In the genomic region with DNA sequence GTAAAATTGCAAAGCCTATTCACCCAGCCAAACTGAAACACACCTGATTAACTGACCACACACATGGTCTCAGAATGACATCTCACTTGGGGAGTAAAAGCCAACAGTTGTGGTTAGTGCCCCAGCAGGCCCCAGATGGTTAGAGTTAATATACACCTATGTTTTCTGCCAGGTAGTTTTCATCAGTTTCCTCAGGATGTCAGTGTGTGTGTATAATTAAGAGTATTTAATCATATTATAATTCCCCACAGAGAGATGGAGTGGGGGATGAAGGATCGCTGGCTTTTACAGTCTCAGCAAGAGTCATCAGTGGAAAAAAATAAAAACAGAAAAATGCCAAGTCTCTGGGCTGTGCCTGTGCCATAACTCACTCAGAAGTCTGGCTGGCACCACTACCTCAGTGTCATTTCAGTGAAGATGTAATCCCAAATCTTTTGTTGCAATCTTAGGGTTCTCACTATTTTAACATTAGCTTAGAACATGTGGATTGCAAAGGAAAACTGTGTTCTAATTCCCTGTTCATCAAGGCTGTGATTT, we compare ENCODE assay signal across 9 cellular contexts.
DNase-seq lines count a peak whose midpoint lies in the region; ATAC-seq, FAIRE-seq and TF ChIP-seq lines count a peak whose summit lies in the region.
"Had no signal": no experiment of that assay in that cellular context is flagged by ENCODE, and none has a peak within 500 bp of the region (broad histone marks: within the 10 kb centered on the region; RNA-seq: fewer than 3 reads in every experiment).

No MANE protein-coding gene starts in this region.

- H3K4me1 ChIP-seq in gastrocnemius medialis (peaks cover 20 to 27% of the 10 kb centered on the region in 2 donors), pancreas (peaks cover 0 to 14% (median 10%) of the 10 kb centered on the region in 3 donors)

- H3K36me3 Mint-ChIP-seq in stimulated activated memory B cell treated with anti-CD40 and anti-IgM and Interleukin-4, amounts not matched to agents 10 μg/mL and 1 μg/mL and 100 μg/mL, for 72 hours: peaks cover 5% of the 10 kb centered on the region
- H3K36me3 Mint-ChIP-seq: memory B cell had no signal

- FAIRE-seq in pancreas (lab: Jason Lieb, UNC): no peak

- H3K9me3 ChIP-seq in gastrocnemius medialis: no peaks in the 10 kb centered on the region
- H3K9me3 ChIP-seq in pancreas: no peaks in the 10 kb centered on the region

- ATAC-seq in GM19023 (IDR thresholded peaks at IDR 0.05; ENCODE audit: unreplicated experiment): peak; percentile 71
- ATAC-seq in HG02938 (IDR thresholded peaks at IDR 0.05; ENCODE audit: unreplicated experiment): peak; percentile 67
- ATAC-seq in stimulated activated memory B cell treated with anti-CD40 and anti-IgM and Interleukin-4, amounts not matched to agents 10 μg/mL and 1 μg/mL and 100 μg/mL, for 72 hours: peak; percentile 74
- ATAC-seq in gastrocnemius medialis: no peak
- ATAC-seq in pancreas: no peak

- no peaks in the 10 kb centered on the region for H3K9me3 Mint-ChIP-seq in stimulated activated memory B cell treated with anti-CD40 and anti-IgM and Interleukin-4, amounts not matched to agents 10 μg/mL and 1 μg/mL and 100 μg/mL, for 72 hours
- H3K9me3 Mint-ChIP-seq: memory B cell had no signal

- H3K27ac ChIP-seq in VCaP (peak overlapping the region; percentile 28), gastrocnemius medialis (peak overlapping the region in 1 of 4 donors; percentile 2), pancreas (no peak overlapping the region)

- peak overlapping the region; percentile 56 for H3K27ac Mint-ChIP-seq in stimulated activated memory B cell treated with anti-CD40 and anti-IgM and Interleukin-4, amounts not matched to agents 10 μg/mL and 1 μg/mL and 100 μg/mL, for 72 hours

- 70 to 71% methylated on average over 1 of the region's 1 CpG for WGBS in pancreas, 2 donors

- H3K27me3 ChIP-seq in gastrocnemius medialis: no peaks in the 10 kb centered on the region
- H3K27me3 ChIP-seq in pancreas: no peaks in the 10 kb centered on the region

- intact Hi-C loops in gastrocnemius medialis (cut with DNase I; ENCODE audit: low total_unique reads) (no loop called here), pancreas (cut with DNase I) (no loop called here)

- H3K36me3 ChIP-seq in gastrocnemius medialis (no peaks in the 10 kb centered on the region), pancreas (no peaks in the 10 kb centered on the region)

- TF ChIP-seq CTCF in VCaP (conservative IDR thresholded peaks at IDR 0.05) (no peak), gastrocnemius medialis (IDR thresholded peaks at IDR 0.05 in 4 of 5, conservative IDR thresholded peaks at IDR 0.05 in 1 of 5) (no peak), pancreas (IDR thresholded peaks at IDR 0.05) (no peak)

- in situ Hi-C loops in gastrocnemius medialis (cut with MboI; ENCODE audit: low sequenced_read_pairs in 4 of 4): no loop called here

- no peak overlapping the region for H3K4me3 Mint-ChIP-seq in stimulated activated memory B cell treated with anti-CD40 and anti-IgM and Interleukin-4, amounts not matched to agents 10 μg/mL and 1 μg/mL and 100 μg/mL, for 72 hours
- H3K4me3 Mint-ChIP-seq: memory B cell had no signal

- H3K4me1 Mint-ChIP-seq in stimulated activated memory B cell treated with anti-CD40 and anti-IgM and Interleukin-4, amounts not matched to agents 10 μg/mL and 1 μg/mL and 100 μg/mL, for 72 hours: peaks cover 56% of the 10 kb centered on the region

- TF ChIP-seq POLR2A in gastrocnemius medialis (IDR thresholded peaks at IDR 0.05): no peak

- no peak for DNase-seq in foreskin melanocyte
- DNase-seq in gastrocnemius medialis: no peak
- DNase-seq in pancreas: no peak
- DNase-seq: stimulated activated CD8-positive, alpha-beta memory T cell treated with anti-CD3 and anti-CD28 coated beads, Interleukin-4, amount 100 ng/mL, for 48 hours had no signal

- no peak overlapping the region for H3K4me3 ChIP-seq in gastrocnemius medialis
- H3K4me3 ChIP-seq in pancreas: no peak overlapping the region

- H3K27me3 Mint-ChIP-seq in stimulated activated memory B cell treated with anti-CD40 and anti-IgM and Interleukin-4, amounts not matched to agents 10 μg/mL and 1 μg/mL and 100 μg/mL, for 72 hours: no peaks in the 10 kb centered on the region
- H3K27me3 Mint-ChIP-seq: memory B cell had no signal

Comparison
In these comparisons a context has a peak if more than half of its experiments do, and no peak if none do; other contexts are left out.
1. ATAC-seq: peak in GM19023 (single experiment), HG02938 (single experiment) and stimulated activated memory B cell treated with anti-CD40 and anti-IgM and Interleukin-4, amounts not matched to agents 10 μg/mL and 1 μg/mL and 100 μg/mL, for 72 hours (single experiment); none in gastrocnemius medialis (0 of 2) and pancreas (0 of 4).